ENCODE assay signal across 1 cellular context in genomic region chr10:58653139-58653538, GRCh38.
TF ChIP-seq lines count a peak whose summit lies in the region.

No MANE protein-coding gene starts in this region.

TF ChIP-seq in SK-N-SH treated with all-trans-retinoic acid at 6 μM for 48 hours, 23 proteins besides CTCF, POLR2A, EP300 and RAD21 (continued from another document):
- TF ChIP-seq PATZ1 (CRISPR knock-in tag; IDR thresholded peaks at IDR 0.05; ENCODE audit: borderline replicate concordance) (no peak), SNAI2 (CRISPR knock-in tag; IDR thresholded peaks at IDR 0.05) (no peak), POU6F1 (CRISPR knock-in tag; IDR thresholded peaks at IDR 0.05; ENCODE audit: borderline replicate concordance, low read depth) (no peak), ZFP3 (CRISPR knock-in tag; IDR thresholded peaks at IDR 0.05) (no peak)
